9 cellular contexts compared by ENCODE assay signal in the genomic region with DNA sequence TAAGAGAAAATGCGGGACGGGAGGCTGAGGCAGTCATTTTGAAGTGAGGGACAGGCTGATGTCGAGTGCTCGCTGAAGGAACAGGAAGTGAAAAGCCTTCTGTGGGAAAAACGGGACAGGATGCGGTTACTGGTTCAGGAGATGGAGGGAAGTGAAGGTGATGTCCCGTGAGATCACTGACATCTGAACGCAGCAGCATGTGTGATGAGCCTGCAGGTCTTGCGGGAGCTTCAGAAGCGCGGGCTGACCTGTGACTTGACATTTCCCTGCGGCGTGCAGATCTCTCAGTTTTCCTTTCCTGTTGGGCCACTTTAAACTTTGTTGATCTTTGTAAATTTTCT.
DNase-seq lines count a peak whose midpoint lies in the region; ATAC-seq and TF ChIP-seq lines count a peak whose summit lies in the region.
"Had no signal": no experiment of that assay in that cellular context is flagged by ENCODE, and none has a peak within 500 bp of the region (broad histone marks: within the 10 kb centered on the region; RNA-seq: fewer than 3 reads in every experiment).

No MANE protein-coding gene starts in this region.

- no peak overlapping the region for H4K8ac ChIP-seq in mesendoderm (ENCODE audit: low read depth, low read length)

- H3K4me2 ChIP-seq in mesendoderm (ENCODE audit: low read length), result no peak overlapping the region

- H3K4me1 ChIP-seq in mesendoderm (ENCODE audit: control insufficient read depth, low read depth, low read length), result no peaks in the 10 kb centered on the region

- H3K18ac ChIP-seq in mesendoderm (ENCODE audit: low read length), result no peak overlapping the region

- H3K27me3 Mint-ChIP-seq in IgD-negative memory B cell, result no peaks in the 10 kb centered on the region
- H3K27me3 Mint-ChIP-seq in activated T-cell treated with anti-CD3 and anti-CD28 coated beads, Interleukin-2, amount 50 U/mL, for 4 hours (ENCODE audit: low read depth), result no peaks in the 10 kb centered on the region
- no peaks in the 10 kb centered on the region for H3K27me3 Mint-ChIP-seq in neural crest cell (ENCODE audit: low read depth)

- peak overlapping the region; percentile 65 to 86 (median 76) for H3K4me3 Mint-ChIP-seq in IgD-negative memory B cell
- H3K4me3 Mint-ChIP-seq in activated T-cell treated with anti-CD3 and anti-CD28 coated beads, Interleukin-2, amount 50 U/mL, for 4 hours, result peak overlapping the region; percentile 67
- no peak overlapping the region for H3K4me3 Mint-ChIP-seq in neural crest cell

- H3K9me3 Mint-ChIP-seq in IgD-negative memory B cell (no peaks in the 10 kb centered on the region), neural crest cell (no peaks in the 10 kb centered on the region)
- no peaks in the 10 kb centered on the region for H3K9me3 Mint-ChIP-seq in activated T-cell treated with anti-CD3 and anti-CD28 coated beads, Interleukin-2, amount 50 U/mL, for 4 hours

- H3K27ac Mint-ChIP-seq in IgD-negative memory B cell (peak overlapping the region; percentile 60 to 87 (median 65)), neural crest cell (ENCODE audit: unreplicated experiment) (peak overlapping the region; percentile 63)

- H3K79me1 ChIP-seq in mesendoderm (ENCODE audit: low read length), result no peaks in the 10 kb centered on the region

- H3K23ac ChIP-seq in mesendoderm (ENCODE audit: low read length), result no peak overlapping the region

- H3K36me3 ChIP-seq in mesendoderm (ENCODE audit: control insufficient read depth, insufficient read depth, low read length), result peaks cover 13% of the 10 kb centered on the region

- H3K4me3 ChIP-seq in mesendoderm (ENCODE audit: low read length), result no peak overlapping the region

- no peak overlapping the region for H2AK5ac ChIP-seq in mesendoderm (ENCODE audit: low read length)

- no peak overlapping the region for H4K5ac ChIP-seq in mesendoderm (ENCODE audit: low read length)

- H3K27me3 ChIP-seq in mesendoderm (ENCODE audit: insufficient read depth, low read length, poor library complexity), result no peaks in the 10 kb centered on the region

- H2BK120ac ChIP-seq in mesendoderm (ENCODE audit: low read depth, low read length), result no peak overlapping the region

- TF ChIP-seq CTCF in GM13976 (IDR thresholded peaks at IDR 0.05; ENCODE audit: borderline replicate concordance, control extremely low read depth, extremely low read depth, insufficient read depth, missing control alignments) (no peak), neural crest cell (conservative IDR thresholded peaks at IDR 0.05) (no peak)

- H3K27ac ChIP-seq in mesendoderm (ENCODE audit: low read depth, low read length), result no peak overlapping the region

- no peak overlapping the region for H3K9ac ChIP-seq in mesendoderm (ENCODE audit: low read length)

- H3K56ac ChIP-seq in mesendoderm (ENCODE audit: low read length), result no peak overlapping the region

- no peak overlapping the region for H3K4ac ChIP-seq in mesendoderm (ENCODE audit: low read depth, low read length)

- DNase-seq in GM13976 (ENCODE audit: low spot score), result peak; percentile 74
- no peak for DNase-seq in activated T-cell treated with anti-CD3 and anti-CD28 coated beads, Interleukin-2, amount 50 U/mL, for 4 hours
- no peak for DNase-seq in neural crest cell (ENCODE audit: low read depth, low spot score)
- no peak for DNase-seq in mesendoderm
- DNase-seq: GF-D8, NCI-H510A had no signal

- in situ Hi-C loops in GM13976 (cut with MboI; ENCODE audit: low sequenced_read_pairs, unreplicated experiment), result no loop called here

- no peak overlapping the region for H2BK15ac ChIP-seq in mesendoderm (replicated peaks; ENCODE audit: low read depth)

- H3K36me3 Mint-ChIP-seq in IgD-negative memory B cell (peaks cover 8% of the 10 kb centered on the region), neural crest cell (ENCODE audit: low read depth) (peaks cover 4% of the 10 kb centered on the region)
- H3K36me3 Mint-ChIP-seq in activated T-cell treated with anti-CD3 and anti-CD28 coated beads, Interleukin-2, amount 50 U/mL, for 4 hours (ENCODE audit: insufficient read depth), result peaks cover 43% of the 10 kb centered on the region

- no peaks in the 10 kb centered on the region for H3K79me2 ChIP-seq in mesendoderm (ENCODE audit: control insufficient read depth, insufficient read depth, low read length)

- peak; percentile 38 to 46 for ATAC-seq in activated T-cell treated with anti-CD3 and anti-CD28 coated beads, Interleukin-2, amount 50 U/mL, for 4 hours
- ATAC-seq in HG03565 (IDR thresholded peaks at IDR 0.05; ENCODE audit: unreplicated experiment), result no peak
- no peak for ATAC-seq in GM18517 (IDR thresholded peaks at IDR 0.05; ENCODE audit: unreplicated experiment)

- no peak overlapping the region for H2BK5ac ChIP-seq in mesendoderm (ENCODE audit: low read length)

- H3K4me1 Mint-ChIP-seq in IgD-negative memory B cell (peaks cover 30 to 48% (median 37%) of the 10 kb centered on the region in 3 donors), neural crest cell (peaks cover 7% of the 10 kb centered on the region)
- H3K4me1 Mint-ChIP-seq in activated T-cell treated with anti-CD3 and anti-CD28 coated beads, Interleukin-2, amount 50 U/mL, for 4 hours (ENCODE audit: low read depth), result peaks cover 34% of the 10 kb centered on the region

- no CpG with 5 or more reads among the region's 13 CpGs for WGBS in mesendoderm (ENCODE audit: extremely low coverage, insufficient coverage, low lambda C conversion rate)

Comparison
In these comparisons a context has a peak if more than half of its experiments do, and no peak if none do; other contexts are left out.
1. ATAC-seq: peak in activated T-cell treated with anti-CD3 and anti-CD28 coated beads, Interleukin-2, amount 50 U/mL, for 4 hours (2 of 2); none in HG03565 (single experiment) and GM18517 (single experiment).